9 cellular contexts compared by ENCODE assay signal in genomic region chr15:41494922-41495735, GRCh38. TPM values are rescaled to one million over a fixed set of nuclear protein-coding genes. Genes with fewer than 3 reads are reported as not detected.
DNase-seq lines count a peak whose midpoint lies in the region; ATAC-seq, FAIRE-seq and TF ChIP-seq lines count a peak whose summit lies in the region.
"Had no signal": no experiment of that assay in that cellular context is flagged by ENCODE, and none has a peak within 500 bp of the region (broad histone marks: within the 10 kb centered on the region; RNA-seq: fewer than 3 reads in every experiment).

No MANE protein-coding gene starts in this region.

- H3K4me3 ChIP-seq in heart left ventricle (peak overlapping the region in 11 of 12 donors; percentile 20 to 80 (median 65)), K562 (peak overlapping the region; percentile 60), mucosa of descending colon (peak overlapping the region; percentile 34), urinary bladder (ENCODE audit: low read depth, low read length) (peak overlapping the region; percentile 65)

- H3K9me1 ChIP-seq in K562 (ENCODE audit: control insufficient read depth, insufficient read depth, low read length), result no peaks in the 10 kb centered on the region

- intact Hi-C loops in heart left ventricle (cut with DNase I) (no loop called here), left ventricle myocardium superior (cut with micrococcal nuclease) (no loop called here), K562 (cut with micrococcal nuclease) (loop anchor here (2.0 to 5.0 kb wide), 2 partner anchors 18 to 477 kb away; partner anchors contain the start of genes EHD4 and LTK), mucosa of descending colon (cut with DNase I, micrococcal nuclease) (no loop called here)

- peaks cover 0 to 73% (median 29%) of the 10 kb centered on the region in 9 donors for H3K27me3 ChIP-seq in heart left ventricle
- H3K27me3 ChIP-seq in K562 (ENCODE audit: control insufficient read depth in 2 of 2, insufficient read depth in 2 of 2, low read length in 2 of 2), result no peaks in the 10 kb centered on the region

- in situ Hi-C loops in K562 (cut with MboI), result no loop called here

- H3K79me2 ChIP-seq in K562 (ENCODE audit: control insufficient read depth, insufficient read depth, low read length), result peaks cover 36% of the 10 kb centered on the region

- H3K4me2 ChIP-seq in K562 (ENCODE audit: insufficient read depth, low read length), result peak overlapping the region; percentile 90

- peaks cover 7 to 40% (median 30%) of the 10 kb centered on the region in 12 donors for H3K4me1 ChIP-seq in heart left ventricle
- peaks cover 24 to 42% of the 10 kb centered on the region in 2 experiments for H3K4me1 ChIP-seq in K562 (replicated peaks in 1 of 2; ENCODE audit: control insufficient read depth in 2 of 2, insufficient read depth in 2 of 2, low read length in 2 of 2)
- H3K4me1 ChIP-seq in mucosa of descending colon (ENCODE audit: low read depth), result peaks cover 33% of the 10 kb centered on the region
- peaks cover 3% of the 10 kb centered on the region for H3K4me1 ChIP-seq in urinary bladder (ENCODE audit: insufficient read depth)

- no peaks in the 10 kb centered on the region for H4K20me1 ChIP-seq in K562 (replicated peaks; ENCODE audit: control insufficient read depth, insufficient read depth, low read length)

- H3K36me3 ChIP-seq in heart left ventricle, result no peaks in the 10 kb centered on the region
- 0 out of 3 replicates have a peak, but pooled peaks cover 6% of the 10 kb centered on the region for H3K36me3 ChIP-seq in K562 (ENCODE audit: control insufficient read depth, insufficient read depth, low read length)
- H3K36me3 ChIP-seq in mucosa of descending colon (ENCODE audit: low read depth), result no peaks in the 10 kb centered on the region
- H3K36me3 ChIP-seq in urinary bladder (ENCODE audit: insufficient read depth), result no peaks in the 10 kb centered on the region

- no peaks in the 10 kb centered on the region for H3K9me3 ChIP-seq in heart left ventricle
- H3K9me3 ChIP-seq in K562 (replicated peaks; ENCODE audit: control insufficient read depth, insufficient read depth, low read depth, low read length), result no peaks in the 10 kb centered on the region
- H3K9me3 ChIP-seq in mucosa of descending colon, result no peaks in the 10 kb centered on the region

- ATAC-seq in heart left ventricle, result no peak
- no peak for ATAC-seq in left ventricle myocardium superior
- peak; percentile 42 for ATAC-seq in K562
- ATAC-seq in mucosa of descending colon, result peak; percentile 21
- no peak for ATAC-seq in GM19351 (IDR thresholded peaks at IDR 0.05; ENCODE audit: unreplicated experiment)

- POLR2A ChIA-PET in K562 (lab: Yijun Ruan, JAX), result interaction anchor here (0.6 to 1.5 kb wide), 9 partner anchors 10 to 583 kb away, joined by 3 to 6 read pairs (median 4); no protein-coding TSS in a partner anchor

- no peak for TF ChIP-seq RAD21 in K562 (CRISPR knock-in tag; conservative IDR thresholded peaks at IDR 0.05 in 1 of 2, IDR thresholded peaks at IDR 0.05 in 1 of 2)

- BruUV-seq in K562 (replicated peaks; lab: Mats Ljungman, UMichigan), result no TSS peak

- 9 to 14% (median 12%) methylated on average over 20 to 60 of the region's 60 CpGs for WGBS in heart left ventricle, 4 donors
- 2% methylated on average over 50 of the region's 60 CpGs for WGBS in K562 (ENCODE audit: insufficient coverage, low coverage, missing lambda C conversion rate)
- 12% methylated on average over 60 of the region's 60 CpGs for WGBS in urinary bladder

- TF ChIP-seq CTCF in heart left ventricle (IDR thresholded peaks at IDR 0.05) (no peak), K562 (IDR thresholded peaks at IDR 0.05 in 2 of 3, conservative IDR thresholded peaks at IDR 0.05 in 1 of 3; ENCODE audit: insufficient read depth in 2 of 3, low read depth in 1 of 3, low read length in 3 of 3) (no peak), mucosa of descending colon (IDR thresholded peaks at IDR 0.05) (no peak)

- peak overlapping the region; percentile 82 for H2AFZ ChIP-seq in K562 (ENCODE audit: low read depth, low read length)

- peak overlapping the region; percentile 61 to 94 for H3K9ac ChIP-seq in K562 (ENCODE audit: insufficient read depth in 1 of 2, low read depth in 2 of 2, low read length in 2 of 2)

- no peak for TF ChIP-seq POLR2A in heart left ventricle (IDR thresholded peaks at IDR 0.05)
- TF ChIP-seq POLR2A in K562 (conservative IDR thresholded peaks at IDR 0.05), result no peak
- TF ChIP-seq POLR2A in GM12892 (IDR thresholded peaks at IDR 0.05; ENCODE audit: low read depth, low read length), result no peak

- H3K27ac ChIP-seq in heart left ventricle, result no peak overlapping the region
- peak overlapping the region; percentile 74 for H3K27ac ChIP-seq in K562 (ENCODE audit: extremely low read depth, low read depth, low read length)
- H3K27ac ChIP-seq in urinary bladder (ENCODE audit: low read depth), result no peak overlapping the region

- DNase-seq in heart left ventricle, result peak in 1 of 5 donors; percentile 66
- DNase-seq in left ventricle myocardium superior, result no peak
- DNase-seq in K562 (ENCODE audit: extremely low read depth in 1 of 4, low spot score in 3 of 4), result peak in 2 of 4 experiments; percentile 59 to 70
- DNase-seq in mucosa of descending colon, result peak in 2 of 3 donors; percentile 45 to 51
- no peak for DNase-seq in GM12892 (ENCODE audit: insufficient read length)
- DNase-seq in NCI-H345 treated with DMSO at 0.1 percent for 48 hours (lab: John Stamatoyannopoulos, UW; ENCODE audit: unreplicated experiment), result no peak

- FAIRE-seq in K562 (lab: Jason Lieb, UNC) (no peak), GM12892 (lab: Jason Lieb, UNC) (no peak)

- CTCF ChIA-PET in K562 (lab: Yijun Ruan, JAX; ENCODE audit: low intra/inter-chr PET ratio), result no interaction called here

- TF ChIP-seq EP300 in K562 (IDR thresholded peaks at IDR 0.05; ENCODE audit: low read length), result no peak

RNA-seq across cellular contexts. Expression of gene ITPKA, which starts 1.5 kb away (rescaled TPM):
- total RNA-seq in heart left ventricle (10 to 100 TPM in 1 of 9 donors, 1 to 10 TPM in 6, under 1 TPM in 2; 0.80 to 12.5 (median 1.8) TPM), left ventricle myocardium superior (6.0 TPM), K562 (2014; rRNA removed) (68.4 and 72.3 TPM in 2 replicates), K562 (2014; rRNA removed; fragmentation: Illumina TruSeq; extraction: Trizol) (2.4 and 4.5 TPM in 2 replicates), K562 (2015; rRNA removed; fragmentation: Illumina TruSeq; extraction: Trizol) (11.3 and 13.4 TPM in 2 replicates), K562 (2021) (33.3 and 35.8 TPM in 2 replicates), mucosa of descending colon (10 to 100 TPM; 18.3 to 57.5 (median 29.5) TPM), urinary bladder (0.37 TPM)
- polyA plus RNA-seq in heart left ventricle (1 to 10 TPM; 6.0 to 6.7 TPM), K562 (2011; rRNA removed) (9.1 and 11.5 TPM in 2 replicates), K562 (2014; fragmentation: Illumina TruSeq; extraction: Trizol) (4.0 and 10.5 TPM in 2 replicates), K562 (2014; fragmentation: Nextera tagmentation; extraction: Ambion mirVana) (under 1 TPM; 0.14 to 0.55 TPM), K562 (2014; rRNA removed) (34.4 and 34.8 TPM in 2 replicates), urinary bladder (2.0 TPM)
- total RNA-seq in K562 (2011; cell fraction: chromatin; rRNA removed; ENCODE audit: low replicate concordance), result 9.4 and 24.3 TPM in 2 replicates
- total RNA-seq in K562 (2011; cell fraction: nucleolus; rRNA removed), result 24.0 and 25.1 TPM in 2 replicates
- total RNA-seq in K562 (2011; cell fraction: nucleoplasm; rRNA removed), result 8.3 and 12.6 TPM in 2 replicates
- 14.0 and 24.3 TPM in 2 replicates for polyA plus RNA-seq in K562 (2011; cell fraction: cytosol; rRNA removed)
- polyA plus RNA-seq in K562 (2011; cell fraction: nucleus; rRNA removed), result 19.8 and 25.1 TPM in 2 replicates
- 18.4 and 67.5 TPM in 2 replicates for polyA plus RNA-seq in K562 (2012)
- 2.2 and 6.8 TPM in 2 replicates for polyA minus RNA-seq in K562 (2011; rRNA and poly(A)+ RNA removed)
- polyA minus RNA-seq in K562 (2011; cell fraction: cytosol; rRNA and poly(A)+ RNA removed), result 12.3 and 17.9 TPM in 2 replicates
- polyA minus RNA-seq in K562 (2011; cell fraction: nucleus; rRNA and poly(A)+ RNA removed), result 7.7 and 8.9 TPM in 2 replicates
- polyA plus RNA-seq in GM12892 (2012; ENCODE audit: missing spikeins), result 0.45 TPM

RNA-seq across cellular contexts. Expression of gene LTK, which starts 18.5 kb away (rescaled TPM):
- total RNA-seq in heart left ventricle, result 1 to 10 TPM in 1 of 9 donors, under 1 TPM in 8; 0.14 to 1.6 (median 0.37) TPM
- polyA plus RNA-seq in heart left ventricle, result under 1 TPM; 0.34 to 0.36 TPM
- 1.5 TPM for total RNA-seq in left ventricle myocardium superior
- total RNA-seq in K562 (2011; cell fraction: chromatin; rRNA removed; ENCODE audit: low replicate concordance), result 13.3 and 30.8 TPM in 2 replicates
- total RNA-seq in K562 (2011; cell fraction: nucleolus; rRNA removed), result 17.5 and 19.0 TPM in 2 replicates
- 14.6 and 15.8 TPM in 2 replicates for total RNA-seq in K562 (2011; cell fraction: nucleoplasm; rRNA removed)
- 2.7 TPM in 2 replicates for total RNA-seq in K562 (2014; rRNA removed)
- 0.77 and 1.1 TPM in 2 replicates for total RNA-seq in K562 (2014; rRNA removed; fragmentation: Illumina TruSeq; extraction: Trizol)
- total RNA-seq in K562 (2015; rRNA removed; fragmentation: Illumina TruSeq; extraction: Trizol), result 1.8 TPM in 2 replicates
- 3.7 and 4.4 TPM in 2 replicates for total RNA-seq in K562 (2021)
- 1.7 and 2.8 TPM in 2 replicates for polyA plus RNA-seq in K562 (2011; rRNA removed)
- polyA plus RNA-seq in K562 (2011; cell fraction: cytosol; rRNA removed), result 1.7 and 2.1 TPM in 2 replicates
- polyA plus RNA-seq in K562 (2011; cell fraction: nucleus; rRNA removed), result 22.2 and 32.4 TPM in 2 replicates
- polyA plus RNA-seq in K562 (2012), result 5.2 and 20.8 TPM in 2 replicates
- 2.7 and 3.1 TPM in 2 replicates for polyA plus RNA-seq in K562 (2014; fragmentation: Illumina TruSeq; extraction: Trizol)
- under 1 TPM; 0.25 to 0.31 TPM for polyA plus RNA-seq in K562 (2014; fragmentation: Nextera tagmentation; extraction: Ambion mirVana)
- 4.3 and 4.4 TPM in 2 replicates for polyA plus RNA-seq in K562 (2014; rRNA removed)
- polyA minus RNA-seq in K562 (2011; rRNA and poly(A)+ RNA removed), result 0.39 and 0.70 TPM in 2 replicates
- 1.2 TPM in 1 of 2 replicates, not detected in the other for polyA minus RNA-seq in K562 (2011; cell fraction: cytosol; rRNA and poly(A)+ RNA removed)
- 1.9 and 2.4 TPM in 2 replicates for polyA minus RNA-seq in K562 (2011; cell fraction: nucleus; rRNA and poly(A)+ RNA removed)
- total RNA-seq in mucosa of descending colon, result 10 to 100 TPM in 2 of 3 donors, 1 to 10 TPM in 1; 5.5 to 23.3 (median 13.3) TPM
- total RNA-seq in urinary bladder, result 0.48 TPM
- polyA plus RNA-seq in urinary bladder, result 0.43 TPM
- 0.08 TPM for polyA plus RNA-seq in GM12892 (2012; ENCODE audit: missing spikeins)
- total RNA-seq: lung microvascular endothelial cell had no signal

RNA-seq across cellular contexts. Expression of gene RPAP1, which starts 48.9 kb away (rescaled TPM):
- total RNA-seq in heart left ventricle (10 to 100 TPM; 13.7 to 32.5 (median 23.7) TPM), left ventricle myocardium superior (25.4 TPM), K562 (2014; rRNA removed) (23.9 and 36.9 TPM in 2 replicates), K562 (2014; rRNA removed; fragmentation: Illumina TruSeq; extraction: Trizol) (9.4 and 10.0 TPM in 2 replicates), K562 (2015; rRNA removed; fragmentation: Illumina TruSeq; extraction: Trizol) (11.5 and 12.8 TPM in 2 replicates), K562 (2021) (61.2 and 65.7 TPM in 2 replicates), mucosa of descending colon (10 to 100 TPM; 25.1 to 32.7 (median 27.2) TPM), urinary bladder (14.6 TPM)
- polyA plus RNA-seq in heart left ventricle (10 to 100 TPM; 13.4 to 15.4 TPM), K562 (2011; rRNA removed) (9.2 and 27.7 TPM in 2 replicates), K562 (2014; fragmentation: Illumina TruSeq; extraction: Trizol) (21.6 and 30.8 TPM in 2 replicates), K562 (2014; fragmentation: Nextera tagmentation; extraction: Ambion mirVana) (1 to 10 TPM; 6.5 to 7.0 TPM), K562 (2014; rRNA removed) (18.5 and 24.0 TPM in 2 replicates), urinary bladder (15.5 TPM)
- 61.6 and 152 TPM in 2 replicates for total RNA-seq in K562 (2011; cell fraction: chromatin; rRNA removed; ENCODE audit: low replicate concordance)
- total RNA-seq in K562 (2011; cell fraction: nucleolus; rRNA removed), result 73.4 and 82.2 TPM in 2 replicates
- total RNA-seq in K562 (2011; cell fraction: nucleoplasm; rRNA removed), result 63.7 and 80.1 TPM in 2 replicates
- polyA plus RNA-seq in K562 (2011; cell fraction: cytosol; rRNA removed), result 11.9 and 16.1 TPM in 2 replicates
- polyA plus RNA-seq in K562 (2011; cell fraction: nucleus; rRNA removed), result 38.7 and 47.7 TPM in 2 replicates
- polyA plus RNA-seq in K562 (2012), result 40.3 and 49.0 TPM in 2 replicates
- polyA minus RNA-seq in K562 (2011; rRNA and poly(A)+ RNA removed), result 11.8 and 16.9 TPM in 2 replicates
- 18.0 and 23.9 TPM in 2 replicates for polyA minus RNA-seq in K562 (2011; cell fraction: cytosol; rRNA and poly(A)+ RNA removed)
- polyA minus RNA-seq in K562 (2011; cell fraction: nucleus; rRNA and poly(A)+ RNA removed), result 21.9 and 27.0 TPM in 2 replicates
- 16.4 TPM for polyA plus RNA-seq in GM12892 (2012; ENCODE audit: missing spikeins)

Comparison
In these comparisons a context has a peak if more than half of its experiments do, and no peak if none do; other contexts are left out.
1. ATAC-seq: peak in K562 (single experiment) and mucosa of descending colon (single experiment); none in heart left ventricle (0 of 4), left ventricle myocardium superior (single experiment) and GM19351 (single experiment).
2. DNase-seq: peak in mucosa of descending colon (2 of 3); none in left ventricle myocardium superior (single experiment), GM12892 (single experiment) and NCI-H345 treated with DMSO at 0.1 percent for 48 hours (single experiment).
3. Peak in every context shown above with its lines, with median percentiles within 50 percentile points of each other: H3K4me3 ChIP-seq.